Comparison of ENCODE assay signal across 1 cellular context in genomic region chr6:79630883-79631799, GRCh38.
TF ChIP-seq lines count a peak whose summit lies in the region.

Gene SH3BGRL2 (plus strand): TSS chr6:79631329. CDS start chr6:79631462, 133 bp downstream.

TF ChIP-seq in WTC11, 78 proteins besides CTCF, POLR2A, EP300 and RAD21 (continued from another document):
- no peak for TF ChIP-seq PRDM15 (CRISPR knock-in tag; IDR thresholded peaks at IDR 0.05)
- TF ChIP-seq RORB (CRISPR knock-in tag; IDR thresholded peaks at IDR 0.05): no peak
- no peak for TF ChIP-seq EMX1 (CRISPR knock-in tag; IDR thresholded peaks at IDR 0.05)
- no peak for TF ChIP-seq MXD4 (CRISPR knock-in tag; IDR thresholded peaks at IDR 0.05; ENCODE audit: borderline replicate concordance)
- no peak for TF ChIP-seq NR3C1 (CRISPR knock-in tag; conservative IDR thresholded peaks at IDR 0.05; ENCODE audit: low read depth)
- no peak for TF ChIP-seq GTF2I (CRISPR knock-in tag; conservative IDR thresholded peaks at IDR 0.05)
- TF ChIP-seq, protein P1, sequence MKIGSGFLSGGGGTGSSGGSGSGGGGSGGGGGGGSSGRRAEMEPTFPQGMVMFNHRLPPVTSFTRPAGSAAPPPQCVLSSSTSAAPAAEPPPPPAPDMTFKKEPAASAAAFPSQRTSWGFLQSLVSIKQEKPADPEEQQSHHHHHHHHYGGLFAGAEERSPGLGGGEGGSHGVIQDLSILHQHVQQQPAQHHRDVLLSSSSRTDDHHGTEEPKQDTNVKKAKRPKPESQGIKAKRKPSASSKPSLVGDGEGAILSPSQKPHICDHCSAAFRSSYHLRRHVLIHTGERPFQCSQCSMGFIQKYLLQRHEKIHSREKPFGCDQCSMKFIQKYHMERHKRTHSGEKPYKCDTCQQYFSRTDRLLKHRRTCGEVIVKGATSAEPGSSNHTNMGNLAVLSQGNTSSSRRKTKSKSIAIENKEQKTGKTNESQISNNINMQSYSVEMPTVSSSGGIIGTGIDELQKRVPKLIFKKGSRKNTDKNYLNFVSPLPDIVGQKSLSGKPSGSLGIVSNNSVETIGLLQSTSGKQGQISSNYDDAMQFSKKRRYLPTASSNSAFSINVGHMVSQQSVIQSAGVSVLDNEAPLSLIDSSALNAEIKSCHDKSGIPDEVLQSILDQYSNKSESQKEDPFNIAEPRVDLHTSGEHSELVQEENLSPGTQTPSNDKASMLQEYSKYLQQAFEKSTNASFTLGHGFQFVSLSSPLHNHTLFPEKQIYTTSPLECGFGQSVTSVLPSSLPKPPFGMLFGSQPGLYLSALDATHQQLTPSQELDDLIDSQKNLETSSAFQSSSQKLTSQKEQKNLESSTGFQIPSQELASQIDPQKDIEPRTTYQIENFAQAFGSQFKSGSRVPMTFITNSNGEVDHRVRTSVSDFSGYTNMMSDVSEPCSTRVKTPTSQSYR (CRISPR knock-in tag; IDR thresholded peaks at IDR 0.05): no peak
- no peak for TF ChIP-seq ZNF423 (CRISPR knock-in tag; IDR thresholded peaks at IDR 0.05)
- TF ChIP-seq HMGXB4 (CRISPR knock-in tag; IDR thresholded peaks at IDR 0.05): peak; percentile 47; the same call in 1 of the 2 replicates
- no peak for TF ChIP-seq ZNF532 (CRISPR knock-in tag; IDR thresholded peaks at IDR 0.05; ENCODE audit: borderline replicate concordance)
- TF ChIP-seq CREM (CRISPR knock-in tag; IDR thresholded peaks at IDR 0.05): 0 out of 2 replicates have a peak, but pooled peaks have one; percentile 45
- TF ChIP-seq GABPB1 (CRISPR knock-in tag; IDR thresholded peaks at IDR 0.05): 0 out of 2 replicates have a peak, but pooled peaks have one; percentile 25
- TF ChIP-seq ZNF317 (CRISPR knock-in tag; IDR thresholded peaks at IDR 0.05; ENCODE audit: borderline replicate concordance, low read depth): no peak
- TF ChIP-seq IRF2 (CRISPR knock-in tag; IDR thresholded peaks at IDR 0.05; ENCODE audit: borderline replicate concordance, low read depth): no peak
- TF ChIP-seq CBFB (CRISPR knock-in tag; IDR thresholded peaks at IDR 0.05; ENCODE audit: low read depth): no peak
- peak; percentile 85; the same call in 1 of the 2 replicates for TF ChIP-seq FOXP1 (CRISPR knock-in tag; IDR thresholded peaks at IDR 0.05; ENCODE audit: borderline replicate concordance)
- TF ChIP-seq ZNF138 (CRISPR knock-in tag; conservative IDR thresholded peaks at IDR 0.05): 0 out of 2 replicates have a peak, but pooled peaks have one; percentile 50
- TF ChIP-seq ATF2 (CRISPR knock-in tag; IDR thresholded peaks at IDR 0.05; ENCODE audit: borderline replicate concordance, low read depth): no peak
- TF ChIP-seq NR1H2 (CRISPR knock-in tag; IDR thresholded peaks at IDR 0.05): no peak
